8 cellular contexts compared by ENCODE assay signal in genomic region chr2:216108967-216109921, GRCh38. TPM values are rescaled to one million over a fixed set of nuclear protein-coding genes. Genes with fewer than 3 reads are reported as not detected.
A peak's percentile ranks its signal among the peaks of the same experiment; 100 is the strongest.
DNase-seq lines count a peak whose midpoint lies in the region; ATAC-seq lines count a peak whose summit lies in the region.

Gene XRCC5, plus strand, starts transcription at chr2:216109348. Its CDS starts 89 bp downstream, at chr2:216109437.

- peak; percentile 94 for DNase-seq in NCI-H1105 treated with DMSO at 0.1 percent for 48 hours (lab: John Stamatoyannopoulos, UW)
- DNase-seq in SKM-1 treated with dmso at 0.1 percent for 144 hours (lab: John Stamatoyannopoulos, UW; ENCODE audit: unreplicated experiment): peak; percentile 92
- peak; percentile 97 to 99 for DNase-seq in activated naive CD4-positive, alpha-beta T cell treated with anti-CD3 and anti-CD28 coated beads, Interleukin-2, amount 50 U/mL, for 72 hours (ENCODE audit: low spot score in 2 of 2)
- DNase-seq in globus pallidus (ENCODE audit: low spot score): peak; percentile 92
- peak; percentile 31 to 96 (median 88) for DNase-seq in nucleus accumbens (lab: John Stamatoyannopoulos, UW)
- peak; percentile 96 for DNase-seq in superior temporal gyrus (ENCODE audit: extremely low spot score)

- H3K9me3 Mint-ChIP-seq in activated naive CD4-positive, alpha-beta T cell treated with anti-CD3 and anti-CD28 coated beads, Interleukin-2, amount 50 U/mL, for 72 hours: no peaks in the 10 kb centered on the region

- peaks cover 46 to 51% of the 10 kb centered on the region in 2 donors for H3K36me3 Mint-ChIP-seq in activated naive CD4-positive, alpha-beta T cell treated with anti-CD3 and anti-CD28 coated beads, Interleukin-2, amount 50 U/mL, for 72 hours

- peak within 1 kb of the TSS; percentile 91 for H3K4me3 ChIP-seq in GM08714 (ENCODE audit: low read length)

- peak; percentile 69 for ATAC-seq in HG02642 (IDR thresholded peaks at IDR 0.05; ENCODE audit: poor library complexity, unreplicated experiment)
- ATAC-seq in activated naive CD4-positive, alpha-beta T cell treated with anti-CD3 and anti-CD28 coated beads, Interleukin-2, amount 50 U/mL, for 72 hours: peak; percentile 72 to 91

- H3K27ac Mint-ChIP-seq in activated naive CD4-positive, alpha-beta T cell treated with anti-CD3 and anti-CD28 coated beads, Interleukin-2, amount 50 U/mL, for 72 hours: peak within 1 kb of the TSS; percentile 93 to 100

RNA-seq across cellular contexts. Expression of gene XRCC5, which starts in this region (rescaled TPM):
- 100 to 1,000 TPM; 487 to 501 TPM for total RNA-seq in activated naive CD4-positive, alpha-beta T cell treated with anti-CD3 and anti-CD28 coated beads, Interleukin-2, amount 50 U/mL, for 72 hours

Comparison
In these comparisons a context has a peak if more than half of its experiments do, and no peak if none do; other contexts are left out.
1. Peak in every context shown above with its lines: DNase-seq, ATAC-seq and H3K4me3 ChIP-seq.